In genomic region chr19:40689339-40690049, GRCh38 we compare ENCODE assay signal across 8 cellular contexts. TPM values are rescaled to one million over a fixed set of nuclear protein-coding genes. Genes with fewer than 3 reads are reported as not detected.
DNase-seq lines count a peak whose midpoint lies in the region; ATAC-seq and TF ChIP-seq lines count a peak whose summit lies in the region.

No MANE protein-coding gene starts in this region.

- H3K27ac Mint-ChIP-seq in activated T-cell treated with anti-CD3 and anti-CD28 coated beads, Interleukin-2, amount 50 U/mL, for 24 hours: no peak overlapping the region
- H3K27ac Mint-ChIP-seq in osteocyte (ENCODE audit: unreplicated experiment): no peak overlapping the region

- peaks cover 12% of the 10 kb centered on the region for H3K36me3 ChIP-seq in H7 (replicated peaks; ENCODE audit: control insufficient read depth, insufficient read depth, low read length)
- H3K36me3 ChIP-seq in Panc1 (ENCODE audit: control insufficient read depth, insufficient read depth, low read length): no peaks in the 10 kb centered on the region
- peaks cover 23% of the 10 kb centered on the region for H3K36me3 ChIP-seq in fibroblast of lung (ENCODE audit: control insufficient read depth, insufficient read depth, low read length)
- H3K36me3 ChIP-seq in psoas muscle (ENCODE audit: insufficient read depth in 1 of 2, low read depth in 1 of 2): peaks cover 0 to 24% of the 10 kb centered on the region in 2 donors

- H3K27ac ChIP-seq in Panc1 (ENCODE audit: low read length) (peak overlapping the region; percentile 79), fibroblast of lung (ENCODE audit: insufficient read depth, low read length) (peak overlapping the region; percentile 87), psoas muscle (peak overlapping the region; percentile 83)

- TF ChIP-seq CTCF in Panc1 (IDR thresholded peaks at IDR 0.05) (no peak), fibroblast of lung (conservative IDR thresholded peaks at IDR 0.05 in 1 of 2, IDR thresholded peaks at IDR 0.05 in 1 of 2; ENCODE audit: low read depth in 1 of 2, low read length in 2 of 2) (no peak), psoas muscle (IDR thresholded peaks at IDR 0.05) (no peak), osteocyte (IDR thresholded peaks at IDR 0.05) (no peak)

- no peaks in the 10 kb centered on the region for H3K27me3 Mint-ChIP-seq in activated T-cell treated with anti-CD3 and anti-CD28 coated beads, Interleukin-2, amount 50 U/mL, for 24 hours
- H3K27me3 Mint-ChIP-seq in osteocyte (ENCODE audit: unreplicated experiment): no peaks in the 10 kb centered on the region

- peak overlapping the region; percentile 90 for H3K9ac ChIP-seq in fibroblast of lung (ENCODE audit: insufficient read depth, low read length)

- no peak overlapping the region for H2AFZ ChIP-seq in fibroblast of lung (ENCODE audit: low read length)

- H4K20me1 ChIP-seq in fibroblast of lung (ENCODE audit: control insufficient read depth, extremely low read depth, insufficient read depth, low read length): peaks cover 4% of the 10 kb centered on the region

- peak overlapping the region; percentile 98 for H3K4me2 ChIP-seq in fibroblast of lung (ENCODE audit: extremely low read depth, insufficient read depth, low read length)

- intact Hi-C loops in Panc1 (cut with micrococcal nuclease; ENCODE audit: unreplicated experiment): no loop called here
- intact Hi-C loops in psoas muscle (cut with DNase I): no loop called here

- DNase-seq in H7 (peak; percentile 80), Panc1 (ENCODE audit: low read depth, low spot score) (no peak), fibroblast of lung (ENCODE audit: low read depth in 2 of 2) (peak; percentile 21 to 30), psoas muscle (peak; percentile 43 to 66), RPMI8226 (no peak), mucosa of gallbladder (ENCODE audit: low spot score) (no peak), osteocyte (ENCODE audit: extremely low spot score, unreplicated experiment) (no peak)
- DNase-seq in activated T-cell treated with anti-CD3 and anti-CD28 coated beads, Interleukin-2, amount 50 U/mL, for 24 hours: no peak

- H3K4me3 Mint-ChIP-seq in activated T-cell treated with anti-CD3 and anti-CD28 coated beads, Interleukin-2, amount 50 U/mL, for 24 hours: no peak overlapping the region
- H3K4me3 Mint-ChIP-seq in osteocyte (ENCODE audit: unreplicated experiment): no peak overlapping the region

- POLR2A ChIA-PET in Panc1 (lab: Charles Lee): no interaction called here

- H3K4me3 ChIP-seq in H7 (ENCODE audit: insufficient read depth, low read depth, low read length) (peak overlapping the region; percentile 71), Panc1 (ENCODE audit: low read depth in 2 of 2, low read length in 2 of 2) (peak overlapping the region; percentile 58 to 73), fibroblast of lung (replicated peaks in 1 of 4; ENCODE audit: control extremely low read depth in 1 of 4, insufficient read depth in 1 of 4, low read depth in 3 of 4, low read length in 4 of 4) (peak overlapping the region; percentile 52 to 98 (median 84)), psoas muscle (peak overlapping the region; percentile 72)

- peaks cover 34% of the 10 kb centered on the region for H3K79me2 ChIP-seq in fibroblast of lung (ENCODE audit: control insufficient read depth, insufficient read depth, low read length)

- H3K4me1 Mint-ChIP-seq in activated T-cell treated with anti-CD3 and anti-CD28 coated beads, Interleukin-2, amount 50 U/mL, for 24 hours (ENCODE audit: low read depth): peaks cover 11% of the 10 kb centered on the region
- H3K4me1 Mint-ChIP-seq in osteocyte (ENCODE audit: unreplicated experiment): peaks cover 6% of the 10 kb centered on the region

- WGBS in psoas muscle, 3 donors: 33 to 46% (median 37%) methylated on average over 18 of the region's 18 CpGs

- H3K27me3 ChIP-seq in H7 (ENCODE audit: control insufficient read depth, insufficient read depth, low read length) (no peaks in the 10 kb centered on the region), Panc1 (ENCODE audit: control insufficient read depth, insufficient read depth, low read length) (no peaks in the 10 kb centered on the region), fibroblast of lung (ENCODE audit: control insufficient read depth, insufficient read depth, low read length) (no peaks in the 10 kb centered on the region), psoas muscle (ENCODE audit: insufficient read depth in 3 of 3, low read length in 2 of 3) (no peaks in the 10 kb centered on the region)

- peaks cover 9% of the 10 kb centered on the region for H3K4me1 ChIP-seq in Panc1 (ENCODE audit: control insufficient read depth, insufficient read depth, low read length)
- peaks cover 24% of the 10 kb centered on the region for H3K4me1 ChIP-seq in fibroblast of lung (ENCODE audit: control insufficient read depth, extremely low read depth, insufficient read depth, low read length)
- H3K4me1 ChIP-seq in psoas muscle: peaks cover 8% of the 10 kb centered on the region

- peaks cover 32% of the 10 kb centered on the region for H3K36me3 Mint-ChIP-seq in activated T-cell treated with anti-CD3 and anti-CD28 coated beads, Interleukin-2, amount 50 U/mL, for 24 hours (ENCODE audit: low read depth)
- H3K36me3 Mint-ChIP-seq in osteocyte (ENCODE audit: unreplicated experiment): peaks cover 16% of the 10 kb centered on the region

- BruUV-seq in Panc1 (replicated peaks; lab: Mats Ljungman, UMichigan): no TSS peak

- no peaks in the 10 kb centered on the region for H3K9me3 Mint-ChIP-seq in activated T-cell treated with anti-CD3 and anti-CD28 coated beads, Interleukin-2, amount 50 U/mL, for 24 hours
- H3K9me3 Mint-ChIP-seq in osteocyte (ENCODE audit: unreplicated experiment): no peaks in the 10 kb centered on the region

- no peaks in the 10 kb centered on the region for H3K9me3 ChIP-seq in Panc1 (ENCODE audit: control insufficient read depth, insufficient read depth, low read depth, low read length)
- H3K9me3 ChIP-seq in fibroblast of lung (ENCODE audit: control insufficient read depth, insufficient read depth, low read depth, low read length): no peaks in the 10 kb centered on the region
- no peaks in the 10 kb centered on the region for H3K9me3 ChIP-seq in psoas muscle

- ATAC-seq in Panc1: peak; percentile 19; the same call in 1 of the 2 replicates
- no peak for ATAC-seq in psoas muscle

- CTCF ChIA-PET in Panc1 (lab: Charles Lee): no interaction called here

- in situ Hi-C loops in Panc1 (cut with HindIII; ENCODE audit: low pct_unique_long_range_greater_than_20kb, low sequenced_read_pairs): no loop called here

RNA-seq across cellular contexts. Expression of gene NUMBL, which starts 1.0 kb away (rescaled TPM):
- 18.3 and 23.1 TPM in 2 replicates for total RNA-seq in H7 (2014; rRNA removed; shearing (Covaris generic))
- total RNA-seq in Panc1 (2021; ENCODE audit: unreplicated experiment) (27.6 TPM), fibroblast of lung (30.6 and 33.4 TPM in 2 replicates), psoas muscle (10 to 100 TPM; 12.0 to 13.3 (median 12.9) TPM), mucosa of gallbladder (52.9 TPM), osteocyte (63.2 and 67.1 TPM in 2 replicates)
- polyA plus RNA-seq in Panc1 (2012; ENCODE audit: insufficient read length): 31.1 TPM
- polyA plus RNA-seq in fibroblast of lung (26.2 and 28.2 TPM in 2 replicates), psoas muscle (1 to 10 TPM; 3.3 to 5.5 (median 4.1) TPM)
- polyA plus RNA-seq in fibroblast of lung (2012): 39.8 TPM in 2 replicates
- 45.4 and 48.6 TPM in 2 replicates for polyA minus RNA-seq in fibroblast of lung (ENCODE audit: low replicate concordance)

RNA-seq across cellular contexts. Expression of gene COQ8B, which starts 27.2 kb away (rescaled TPM):
- 73.8 and 82.7 TPM in 2 replicates for total RNA-seq in H7 (2014; rRNA removed; shearing (Covaris generic))
- 15.6 TPM for total RNA-seq in Panc1 (2021; ENCODE audit: unreplicated experiment)
- 18.5 TPM for polyA plus RNA-seq in Panc1 (2012; ENCODE audit: insufficient read length)
- 28.0 and 43.4 TPM in 2 replicates for total RNA-seq in fibroblast of lung
- polyA plus RNA-seq in fibroblast of lung: 13.7 and 16.7 TPM in 2 replicates
- polyA plus RNA-seq in fibroblast of lung (2012): 17.2 and 24.4 TPM in 2 replicates
- 26.2 and 28.8 TPM in 2 replicates for polyA minus RNA-seq in fibroblast of lung (ENCODE audit: low replicate concordance)
- 10 to 100 TPM in 3 of 4 donors, 1 to 10 TPM in 1; 6.8 to 16.2 (median 13.7) TPM for total RNA-seq in psoas muscle
- polyA plus RNA-seq in psoas muscle: 10 to 100 TPM; 13.2 to 43.1 (median 16.1) TPM
- 76.4 TPM for total RNA-seq in mucosa of gallbladder
- total RNA-seq in osteocyte: 33.8 and 42.0 TPM in 2 replicates

RNA-seq across cellular contexts. Expression of gene ITPKC, which starts 27.4 kb away (rescaled TPM):
- total RNA-seq in H7 (2014; rRNA removed; shearing (Covaris generic)): 10.5 and 14.0 TPM in 2 replicates
- total RNA-seq in Panc1 (2021; ENCODE audit: unreplicated experiment): 7.2 TPM
- polyA plus RNA-seq in Panc1 (2012; ENCODE audit: insufficient read length): 9.1 TPM
- total RNA-seq in fibroblast of lung: 19.5 and 23.1 TPM in 2 replicates
- polyA plus RNA-seq in fibroblast of lung: 6.5 TPM in 2 replicates
- 10.3 and 10.6 TPM in 2 replicates for polyA plus RNA-seq in fibroblast of lung (2012)
- 15.2 and 15.5 TPM in 2 replicates for polyA minus RNA-seq in fibroblast of lung (ENCODE audit: low replicate concordance)
- total RNA-seq in psoas muscle: 10 to 100 TPM in 3 of 4 donors, 1 to 10 TPM in 1; 6.9 to 16.7 (median 14.2) TPM
- polyA plus RNA-seq in psoas muscle: 10 to 100 TPM; 10.2 to 19.2 (median 16.6) TPM
- total RNA-seq in mucosa of gallbladder: 21.4 TPM
- total RNA-seq in osteocyte: 10.9 and 12.0 TPM in 2 replicates

Comparison
In these comparisons a context has a peak if more than half of its experiments do, and no peak if none do; other contexts are left out.
1. DNase-seq: peak in H7 (single experiment), fibroblast of lung (2 of 2) and psoas muscle (2 of 2); none in Panc1 (single experiment), RPMI8226 (single experiment), mucosa of gallbladder (single experiment), activated T-cell treated with anti-CD3 and anti-CD28 coated beads, Interleukin-2, amount 50 U/mL, for 24 hours (single experiment) and osteocyte (single experiment).
2. Peak in every context shown above with its lines, with median percentiles within 50 percentile points of each other: H3K4me3 ChIP-seq and H3K27ac ChIP-seq.